In the genomic region with DNA sequence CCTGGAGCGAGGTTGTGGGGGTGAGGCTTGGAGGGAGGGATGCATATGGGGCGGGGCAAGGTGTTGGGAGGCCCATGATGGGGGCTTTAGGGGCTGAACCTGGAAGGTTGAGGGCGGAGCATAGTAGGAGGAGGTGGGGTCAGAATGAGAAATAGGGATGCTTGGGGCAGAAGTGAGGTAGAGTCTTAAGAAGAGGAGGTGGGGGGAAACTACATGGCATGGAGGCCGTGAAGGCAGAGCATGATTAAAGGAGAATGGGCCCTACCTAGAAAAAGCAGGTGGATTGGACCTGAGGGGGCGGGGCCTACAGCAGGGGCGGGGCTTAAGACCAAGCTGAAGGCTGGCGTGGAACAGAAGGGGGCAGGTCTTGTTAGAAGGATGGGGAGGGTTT, we compare ENCODE assay signal across 8 cellular contexts. TPM values are rescaled to one million over a fixed set of nuclear protein-coding genes. Genes with fewer than 3 reads are reported as not detected.
DNase-seq lines count a peak whose midpoint lies in the region; ATAC-seq and TF ChIP-seq lines count a peak whose summit lies in the region.

No MANE protein-coding gene starts in this region.

- peaks cover 4 to 27% of the 10 kb centered on the region in 2 donors for H3K36me3 Mint-ChIP-seq in activated naive CD4-positive, alpha-beta T cell treated with anti-CD3 and anti-CD28 coated beads, Interleukin-2, amount 50 U/mL, for 72 hours
- peaks cover 8 to 22% (median 18%) of the 10 kb centered on the region in 3 donors for H3K36me3 Mint-ChIP-seq in immature natural killer cell

- DNase-seq in activated CD8-positive, alpha-beta memory T cell treated with anti-CD3 and anti-CD28 coated beads, Interleukin-2, amount 50 U/mL, for 4 hours, result peak; percentile 62
- DNase-seq in activated CD8-positive, alpha-beta memory T cell treated with anti-CD3 and anti-CD28 coated beads for 24 hours, result no peak
- DNase-seq in OCI-LY7 (ENCODE audit: low spot score), result peak; percentile 82
- no peak for DNase-seq in activated naive CD4-positive, alpha-beta T cell treated with anti-CD3 and anti-CD28 coated beads, Interleukin-2, amount 50 U/mL, for 72 hours (ENCODE audit: low spot score in 2 of 2)
- peak in 2 of 3 donors; percentile 40 to 48 for DNase-seq in immature natural killer cell
- no peak for DNase-seq in stimulated activated naive CD8-positive, alpha-beta T cell treated with anti-CD3 and anti-CD28 coated beads, Interleukin-15, amount 100 ng/mL, for 72 hours
- no peak for DNase-seq in NCI-H510A treated with DMSO at 0.1 percent for 48 hours (lab: John Stamatoyannopoulos, UW)
- DNase-seq in middle frontal gyrus (ENCODE audit: extremely low spot score, low spot score), result no peak

- intact Hi-C loops in OCI-LY7 (cut with micrococcal nuclease; ENCODE audit: unreplicated experiment), result no loop called here

- H3K4me3 ChIP-seq in OCI-LY7 (ENCODE audit: low read depth, low read length, poor library complexity, severe bottlenecking), result peak overlapping the region; percentile 83

- BruUV-seq in OCI-LY7 (replicated peaks; lab: Mats Ljungman, UMichigan), result no TSS peak

- peaks cover 0 to 4% of the 10 kb centered on the region in 2 donors for H3K9me3 Mint-ChIP-seq in activated naive CD4-positive, alpha-beta T cell treated with anti-CD3 and anti-CD28 coated beads, Interleukin-2, amount 50 U/mL, for 72 hours
- peaks cover 0 to 1% (median 0%) of the 10 kb centered on the region in 6 donors for H3K9me3 Mint-ChIP-seq in immature natural killer cell
- H3K9me3 Mint-ChIP-seq in stimulated activated naive CD8-positive, alpha-beta T cell treated with anti-CD3 and anti-CD28 coated beads, Interleukin-15, amount 100 ng/mL, for 72 hours, result no peaks in the 10 kb centered on the region

- peak overlapping the region; percentile 60 for H3K4me2 ChIP-seq in OCI-LY7 (ENCODE audit: low read length)

- no peak for TF ChIP-seq CTCF in OCI-LY7 (conservative IDR thresholded peaks at IDR 0.05; ENCODE audit: low read length)

- H3K4me3 Mint-ChIP-seq in immature natural killer cell, result peak overlapping the region; percentile 51 to 100 (median 99)
- H3K4me3 Mint-ChIP-seq in stimulated activated naive CD8-positive, alpha-beta T cell treated with anti-CD3 and anti-CD28 coated beads, Interleukin-15, amount 100 ng/mL, for 72 hours, result peak overlapping the region; percentile 98

- ATAC-seq in activated naive CD4-positive, alpha-beta T cell treated with anti-CD3 and anti-CD28 coated beads, Interleukin-2, amount 50 U/mL, for 72 hours, result peak; percentile 3 to 42
- peak; percentile 2 for ATAC-seq in stimulated activated naive CD8-positive, alpha-beta T cell treated with anti-CD3 and anti-CD28 coated beads, Interleukin-15, amount 100 ng/mL, for 72 hours

- H2AFZ ChIP-seq in OCI-LY7 (ENCODE audit: low read length), result no peak overlapping the region

- H4K20me1 ChIP-seq in OCI-LY7 (ENCODE audit: insufficient read depth, low read length), result 0 out of 2 replicates have a peak, but pooled peaks cover 3% of the 10 kb centered on the region

- H3K27ac Mint-ChIP-seq in activated naive CD4-positive, alpha-beta T cell treated with anti-CD3 and anti-CD28 coated beads, Interleukin-2, amount 50 U/mL, for 72 hours, result peak overlapping the region; percentile 95 to 100
- peak overlapping the region; percentile 72 to 100 (median 99) for H3K27ac Mint-ChIP-seq in immature natural killer cell
- H3K27ac Mint-ChIP-seq in stimulated activated naive CD8-positive, alpha-beta T cell treated with anti-CD3 and anti-CD28 coated beads, Interleukin-15, amount 100 ng/mL, for 72 hours, result peak overlapping the region; percentile 52 to 61

- H3K27me3 Mint-ChIP-seq in immature natural killer cell (ENCODE audit: low read depth in 3 of 3), result peaks cover 8 to 13% (median 11%) of the 10 kb centered on the region in 3 donors
- H3K27me3 Mint-ChIP-seq in stimulated activated naive CD8-positive, alpha-beta T cell treated with anti-CD3 and anti-CD28 coated beads, Interleukin-15, amount 100 ng/mL, for 72 hours, result no peaks in the 10 kb centered on the region

- H3K36me3 ChIP-seq in OCI-LY7 (ENCODE audit: insufficient read depth, low read length), result peaks cover 46% of the 10 kb centered on the region

- CTCF ChIA-PET in OCI-LY7 (lab: Charles Lee; ENCODE audit: unreplicated experiment), result no interaction called here

- no peaks in the 10 kb centered on the region for H3K9me2 ChIP-seq in OCI-LY7 (ENCODE audit: insufficient read depth, low read length)

- POLR2A ChIA-PET in OCI-LY7 (lab: Charles Lee), result interaction anchor here (0.7 kb wide), 1 partner anchor 38 kb away, joined by 3 read pairs; no protein-coding TSS in a partner anchor

- peaks cover 6% of the 10 kb centered on the region; the same call in 1 of the 2 replicates for H3K79me2 ChIP-seq in OCI-LY7 (ENCODE audit: insufficient read depth, low read depth, low read length)

- H3K4me1 ChIP-seq in OCI-LY7 (ENCODE audit: insufficient read depth, low read length, poor library complexity, severe bottlenecking), result peaks cover 16% of the 10 kb centered on the region

- H3K4me1 Mint-ChIP-seq in immature natural killer cell, result peaks cover 17 to 27% of the 10 kb centered on the region in 2 donors
- H3K4me1 Mint-ChIP-seq in stimulated activated naive CD8-positive, alpha-beta T cell treated with anti-CD3 and anti-CD28 coated beads, Interleukin-15, amount 100 ng/mL, for 72 hours, result peaks cover 39% of the 10 kb centered on the region

- no peaks in the 10 kb centered on the region for H3K9me3 ChIP-seq in OCI-LY7 (ENCODE audit: low read length)

- peak overlapping the region; percentile 42 for H3K27ac ChIP-seq in OCI-LY7 (ENCODE audit: low read depth, low read length, poor library complexity, severe bottlenecking)

RNA-seq across cellular contexts. Expression of gene NR1H2, which starts 0.8 kb away (rescaled TPM):
- total RNA-seq in OCI-LY7 (2014; rRNA removed; shearing (Covaris generic)), result 52.8 and 65.7 TPM in 2 replicates
- total RNA-seq in OCI-LY7 (2022), result 41.2 and 53.1 TPM in 2 replicates
- total RNA-seq in activated naive CD4-positive, alpha-beta T cell treated with anti-CD3 and anti-CD28 coated beads, Interleukin-2, amount 50 U/mL, for 72 hours, result 10 to 100 TPM; 51.1 to 61.2 TPM
- polyA plus RNA-seq in immature natural killer cell, result 10 to 100 TPM; 65.0 to 84.9 (median 68.8) TPM

RNA-seq across cellular contexts. Expression of gene POLD1, which starts 7.1 kb away (rescaled TPM):
- total RNA-seq in OCI-LY7 (2014; rRNA removed; shearing (Covaris generic)), result 147 and 233 TPM in 2 replicates
- 119 and 127 TPM in 2 replicates for total RNA-seq in OCI-LY7 (2022)
- 100 to 1,000 TPM; 183 to 254 TPM for total RNA-seq in activated naive CD4-positive, alpha-beta T cell treated with anti-CD3 and anti-CD28 coated beads, Interleukin-2, amount 50 U/mL, for 72 hours
- polyA plus RNA-seq in immature natural killer cell, result 10 to 100 TPM; 14.5 to 24.8 (median 22.8) TPM

RNA-seq across cellular contexts. Expression of gene NAPSA, which starts 11.6 kb away (rescaled TPM):
- total RNA-seq in OCI-LY7 (2014; rRNA removed; shearing (Covaris generic)), result 2.6 and 5.7 TPM in 2 replicates
- 15.7 and 30.1 TPM in 2 replicates for total RNA-seq in OCI-LY7 (2022)
- 100 to 1,000 TPM in 1 of 2 donors, 10 to 100 TPM in 1; 90.8 to 166 TPM for total RNA-seq in activated naive CD4-positive, alpha-beta T cell treated with anti-CD3 and anti-CD28 coated beads, Interleukin-2, amount 50 U/mL, for 72 hours
- polyA plus RNA-seq in immature natural killer cell, result 1 to 10 TPM in 1 of 3 donors, under 1 TPM in 1, not detected in 1; 0.50 to 2.2 TPM

RNA-seq across cellular contexts. Expression of gene SPIB, which starts 41.7 kb away (rescaled TPM):
- total RNA-seq in OCI-LY7 (2014; rRNA removed; shearing (Covaris generic)), result 122 and 145 TPM in 2 replicates
- total RNA-seq in OCI-LY7 (2022), result 99.4 and 101 TPM in 2 replicates
- 1 to 10 TPM; 1.1 to 1.2 TPM for total RNA-seq in activated naive CD4-positive, alpha-beta T cell treated with anti-CD3 and anti-CD28 coated beads, Interleukin-2, amount 50 U/mL, for 72 hours
- polyA plus RNA-seq in immature natural killer cell, result 1 to 10 TPM in 2 of 3 donors, under 1 TPM in 1; 0.38 to 1.6 (median 1.5) TPM

RNA-seq across cellular contexts. Expression of gene KCNC3, which starts 47.9 kb away (rescaled TPM):
- 7.1 and 7.4 TPM in 2 replicates for total RNA-seq in OCI-LY7 (2014; rRNA removed; shearing (Covaris generic))
- 21.7 and 23.4 TPM in 2 replicates for total RNA-seq in OCI-LY7 (2022)
- total RNA-seq in activated naive CD4-positive, alpha-beta T cell treated with anti-CD3 and anti-CD28 coated beads, Interleukin-2, amount 50 U/mL, for 72 hours, result 10 to 100 TPM in 1 of 2 donors, 1 to 10 TPM in 1; 5.1 to 24.1 TPM
- not detected for polyA plus RNA-seq in immature natural killer cell

Comparison
In these comparisons a context has a peak if more than half of its experiments do, and no peak if none do; other contexts are left out.
1. DNase-seq: peak in activated CD8-positive, alpha-beta memory T cell treated with anti-CD3 and anti-CD28 coated beads, Interleukin-2, amount 50 U/mL, for 4 hours (single experiment), OCI-LY7 (single experiment) and immature natural killer cell (2 of 3); none in activated CD8-positive, alpha-beta memory T cell treated with anti-CD3 and anti-CD28 coated beads for 24 hours (single experiment), activated naive CD4-positive, alpha-beta T cell treated with anti-CD3 and anti-CD28 coated beads, Interleukin-2, amount 50 U/mL, for 72 hours (0 of 2), stimulated activated naive CD8-positive, alpha-beta T cell treated with anti-CD3 and anti-CD28 coated beads, Interleukin-15, amount 100 ng/mL, for 72 hours (0 of 2), NCI-H510A treated with DMSO at 0.1 percent for 48 hours (single experiment) and middle frontal gyrus (single experiment).
2. Peak in every context shown above with its lines, with median percentiles within 50 percentile points of each other: H3K27ac Mint-ChIP-seq.